17 cellular contexts compared by ENCODE assay signal in the genomic region with DNA sequence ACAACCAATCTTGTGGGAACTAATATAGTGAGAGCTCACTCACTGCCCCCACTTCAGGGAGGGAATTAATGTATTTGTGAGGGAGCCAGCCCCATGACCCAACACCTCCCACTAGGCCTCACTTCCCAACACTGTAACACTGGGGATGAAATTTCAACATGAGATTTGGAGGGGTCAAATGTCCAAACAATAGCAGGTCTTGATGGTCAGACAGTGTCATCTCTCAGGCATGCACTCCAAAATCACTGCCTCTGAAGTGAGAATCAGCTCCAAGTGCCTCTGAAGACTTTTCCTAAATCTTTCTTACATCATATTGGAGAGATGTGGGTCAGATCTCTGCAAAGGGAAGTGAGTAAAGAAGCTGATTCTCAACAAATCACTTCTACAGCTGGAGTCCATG. TPM values are rescaled to one million over a fixed set of nuclear protein-coding genes. Genes with fewer than 3 reads are reported as not detected.
DNase-seq lines count a peak whose midpoint lies in the region; ATAC-seq and TF ChIP-seq lines count a peak whose summit lies in the region.
"Had no signal": no experiment of that assay in that cellular context is flagged by ENCODE, and none has a peak within 500 bp of the region (broad histone marks: within the 10 kb centered on the region; RNA-seq: fewer than 3 reads in every experiment).

No MANE protein-coding gene starts in this region.

- H3K36me3 ChIP-seq in CD8-positive, alpha-beta memory T cell (ENCODE audit: insufficient read depth, low read length) = no peaks in the 10 kb centered on the region

- peaks cover 0 to 3% (median 2%) of the 10 kb centered on the region in 5 donors for H3K9me3 Mint-ChIP-seq in CD8-positive, alpha-beta memory T cell
- H3K9me3 Mint-ChIP-seq in CD4-positive, alpha-beta T cell = peaks cover 3% of the 10 kb centered on the region
- H3K9me3 Mint-ChIP-seq: CD8-positive, alpha-beta T cell; GM23338 had no signal

- H3K27ac ChIP-seq in CD8-positive, alpha-beta memory T cell (ENCODE audit: low read depth, low read length) = no peak overlapping the region
- H3K27ac ChIP-seq in CD4-positive, alpha-beta T cell (ENCODE audit: low read depth, low read length) = no peak overlapping the region
- H3K27ac ChIP-seq: HL-60 had no signal

- H3K4me3 Mint-ChIP-seq in CD8-positive, alpha-beta memory T cell = no peak overlapping the region
- H3K4me3 Mint-ChIP-seq in CD4-positive, alpha-beta T cell = no peak overlapping the region
- H3K4me3 Mint-ChIP-seq: CD14-positive monocyte; CD8-positive, alpha-beta T cell; GM23338 had no signal

- H3K4me3 ChIP-seq in fibroblast of pulmonary artery (replicated peaks; ENCODE audit: low read depth, low read length) = no peak overlapping the region
- no peak overlapping the region for H3K4me3 ChIP-seq in CD8-positive, alpha-beta memory T cell (ENCODE audit: low read length)
- H3K4me3 ChIP-seq: GM23338, K562 had no signal

- intact Hi-C loops in sciatic nerve (cut with DNase I) = no loop called here
- intact Hi-C loops in CD4-positive, alpha-beta T cell (cut with DNase I, micrococcal nuclease) = no loop called here

- no peaks in the 10 kb centered on the region for H3K27me3 ChIP-seq in CD8-positive, alpha-beta memory T cell (ENCODE audit: insufficient read depth, low read length, poor library complexity, severe bottlenecking)
- H3K27me3 ChIP-seq in CD4-positive, alpha-beta T cell (ENCODE audit: control insufficient read depth, insufficient read depth, low read length) = no peaks in the 10 kb centered on the region

- POLR2A ChIA-PET in CD8-positive, alpha-beta memory T cell (lab: Charles Lee) = no interaction called here
- POLR2A ChIA-PET in CD4-positive, alpha-beta T cell (lab: Charles Lee) = interaction anchor here (1.0 kb wide), 1 partner anchor 14 kb away, joined by 3 read pairs; a partner anchor contains a TSS

- H3K4me1 ChIP-seq in CD8-positive, alpha-beta memory T cell (ENCODE audit: insufficient read depth, low read length) = no peaks in the 10 kb centered on the region

- ATAC-seq in sciatic nerve = peak; percentile 71
- no peak for ATAC-seq in CD4-positive, alpha-beta T cell (ENCODE audit: poor library complexity)
- ATAC-seq: CD8-positive, alpha-beta T cell; GM23338; K562 had no signal

- peaks cover 0 to 8% (median 0%) of the 10 kb centered on the region in 3 donors for H3K36me3 Mint-ChIP-seq in CD8-positive, alpha-beta memory T cell
- no peaks in the 10 kb centered on the region for H3K36me3 Mint-ChIP-seq in CD4-positive, alpha-beta T cell (ENCODE audit: low read depth)
- H3K36me3 Mint-ChIP-seq: CD14-positive monocyte; CD8-positive, alpha-beta T cell had no signal

- CTCF ChIA-PET in CD8-positive, alpha-beta memory T cell (lab: Charles Lee) = no interaction called here
- CTCF ChIA-PET in CD4-positive, alpha-beta T cell (lab: Charles Lee) = no interaction called here

- H3K9me3 ChIP-seq in CD8-positive, alpha-beta memory T cell (ENCODE audit: low read length) = no peaks in the 10 kb centered on the region
- no peaks in the 10 kb centered on the region for H3K9me3 ChIP-seq in CD4-positive, alpha-beta T cell (ENCODE audit: control insufficient read depth, low read length)

- peak; percentile 49 for DNase-seq in HS-5 (ENCODE audit: low read depth)
- DNase-seq in fibroblast of pulmonary artery (ENCODE audit: low read depth) = peak; percentile 25
- DNase-seq in sciatic nerve (ENCODE audit: low spot score) = no peak
- DNase-seq in erythroblast (lab: John Stamatoyannopoulos, UW) = no peak
- DNase-seq in CD8-positive, alpha-beta memory T cell = no peak
- DNase-seq in CD4-positive, alpha-beta T cell = no peak
- DNase-seq: ACHN; AML-193; CD8-positive, alpha-beta T cell; COR-L47; GDM1; HCEC 1CT; IMR-90 had no signal

- TF ChIP-seq CTCF in fibroblast of pulmonary artery (IDR thresholded peaks at IDR 0.05; ENCODE audit: low read length, missing control alignments) = no peak
- TF ChIP-seq CTCF in CD4-positive, alpha-beta T cell (IDR thresholded peaks at IDR 0.05) = no peak

- H3K27ac Mint-ChIP-seq in CD8-positive, alpha-beta memory T cell = no peak overlapping the region
- no peak overlapping the region for H3K27ac Mint-ChIP-seq in CD4-positive, alpha-beta T cell
- H3K27ac Mint-ChIP-seq: CD8-positive, alpha-beta T cell; GM23338 had no signal

- H3K4me1 Mint-ChIP-seq in CD8-positive, alpha-beta memory T cell = no peaks in the 10 kb centered on the region
- H3K4me1 Mint-ChIP-seq in CD4-positive, alpha-beta T cell (ENCODE audit: low read depth) = no peaks in the 10 kb centered on the region
- H3K4me1 Mint-ChIP-seq: CD14-positive monocyte had no signal

- no peak for TF ChIP-seq POLR2A in erythroblast (IDR thresholded peaks at IDR 0.05; ENCODE audit: low read length)

- H3K27me3 Mint-ChIP-seq in CD8-positive, alpha-beta memory T cell = peaks cover 9 to 21% of the 10 kb centered on the region in 2 donors
- H3K27me3 Mint-ChIP-seq in CD4-positive, alpha-beta T cell = peaks cover 3% of the 10 kb centered on the region

RNA-seq across cellular contexts. Expression of a gene that starts 13.8 kb away (rescaled TPM):
- total RNA-seq in sciatic nerve = 15.3 TPM
- total RNA-seq in CD8-positive, alpha-beta memory T cell = 10 to 100 TPM; 10.3 to 11.6 TPM
- polyA plus RNA-seq in CD8-positive, alpha-beta memory T cell = 15.6 TPM
- total RNA-seq in CD4-positive, alpha-beta T cell = 10 to 100 TPM; 18.7 to 21.3 TPM

Comparison
In these comparisons a context has a peak if more than half of its experiments do, and no peak if none do; other contexts are left out.
1. DNase-seq: peak in HS-5 (single experiment) and fibroblast of pulmonary artery (single experiment); none in sciatic nerve (single experiment), erythroblast (0 of 2), CD8-positive, alpha-beta memory T cell (0 of 5) and CD4-positive, alpha-beta T cell (0 of 10).